ENCODE assay signal across 2 cellular contexts in the genomic region with DNA sequence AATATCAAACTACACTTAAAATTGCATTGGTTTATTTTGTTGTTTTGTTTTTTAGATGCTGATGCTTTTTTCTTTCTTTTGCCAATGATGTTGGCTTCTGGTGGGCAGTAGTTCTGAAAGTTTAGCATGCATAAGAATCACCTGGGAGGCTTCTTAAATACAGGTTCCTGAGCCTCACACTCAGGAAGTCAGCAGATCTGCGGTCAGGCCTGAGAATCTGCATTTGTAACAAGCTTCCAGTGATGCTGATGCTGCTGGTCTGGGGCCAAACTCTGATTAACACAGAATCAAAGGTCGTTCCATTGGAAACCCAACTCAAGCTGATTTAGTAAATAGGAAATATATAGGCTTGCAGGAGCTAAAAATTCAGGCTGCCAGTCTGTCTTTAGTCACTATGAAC.
TF ChIP-seq lines count a peak whose summit lies in the region.

No MANE protein-coding gene starts in this region.

TF ChIP-seq in GM23338, 12 proteins besides CTCF, POLR2A, EP300 and RAD21 (continued from another document):
- no peak for TF ChIP-seq ZNF114 (CRISPR knock-in tag; IDR thresholded peaks at IDR 0.05)
- TF ChIP-seq, protein P1, sequence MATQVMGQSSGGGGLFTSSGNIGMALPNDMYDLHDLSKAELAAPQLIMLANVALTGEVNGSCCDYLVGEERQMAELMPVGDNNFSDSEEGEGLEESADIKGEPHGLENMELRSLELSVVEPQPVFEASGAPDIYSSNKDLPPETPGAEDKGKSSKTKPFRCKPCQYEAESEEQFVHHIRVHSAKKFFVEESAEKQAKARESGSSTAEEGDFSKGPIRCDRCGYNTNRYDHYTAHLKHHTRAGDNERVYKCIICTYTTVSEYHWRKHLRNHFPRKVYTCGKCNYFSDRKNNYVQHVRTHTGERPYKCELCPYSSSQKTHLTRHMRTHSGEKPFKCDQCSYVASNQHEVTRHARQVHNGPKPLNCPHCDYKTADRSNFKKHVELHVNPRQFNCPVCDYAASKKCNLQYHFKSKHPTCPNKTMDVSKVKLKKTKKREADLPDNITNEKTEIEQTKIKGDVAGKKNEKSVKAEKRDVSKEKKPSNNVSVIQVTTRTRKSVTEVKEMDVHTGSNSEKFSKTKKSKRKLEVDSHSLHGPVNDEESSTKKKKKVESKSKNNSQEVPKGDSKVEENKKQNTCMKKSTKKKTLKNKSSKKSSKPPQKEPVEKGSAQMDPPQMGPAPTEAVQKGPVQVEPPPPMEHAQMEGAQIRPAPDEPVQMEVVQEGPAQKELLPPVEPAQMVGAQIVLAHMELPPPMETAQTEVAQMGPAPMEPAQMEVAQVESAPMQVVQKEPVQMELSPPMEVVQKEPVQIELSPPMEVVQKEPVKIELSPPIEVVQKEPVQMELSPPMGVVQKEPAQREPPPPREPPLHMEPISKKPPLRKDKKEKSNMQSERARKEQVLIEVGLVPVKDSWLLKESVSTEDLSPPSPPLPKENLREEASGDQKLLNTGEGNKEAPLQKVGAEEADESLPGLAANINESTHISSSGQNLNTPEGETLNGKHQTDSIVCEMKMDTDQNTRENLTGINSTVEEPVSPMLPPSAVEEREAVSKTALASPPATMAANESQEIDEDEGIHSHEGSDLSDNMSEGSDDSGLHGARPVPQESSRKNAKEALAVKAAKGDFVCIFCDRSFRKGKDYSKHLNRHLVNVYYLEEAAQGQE (IDR thresholded peaks at IDR 0.05; ENCODE audit: unreplicated experiment) = no peak
- TF ChIP-seq, protein P2, sequence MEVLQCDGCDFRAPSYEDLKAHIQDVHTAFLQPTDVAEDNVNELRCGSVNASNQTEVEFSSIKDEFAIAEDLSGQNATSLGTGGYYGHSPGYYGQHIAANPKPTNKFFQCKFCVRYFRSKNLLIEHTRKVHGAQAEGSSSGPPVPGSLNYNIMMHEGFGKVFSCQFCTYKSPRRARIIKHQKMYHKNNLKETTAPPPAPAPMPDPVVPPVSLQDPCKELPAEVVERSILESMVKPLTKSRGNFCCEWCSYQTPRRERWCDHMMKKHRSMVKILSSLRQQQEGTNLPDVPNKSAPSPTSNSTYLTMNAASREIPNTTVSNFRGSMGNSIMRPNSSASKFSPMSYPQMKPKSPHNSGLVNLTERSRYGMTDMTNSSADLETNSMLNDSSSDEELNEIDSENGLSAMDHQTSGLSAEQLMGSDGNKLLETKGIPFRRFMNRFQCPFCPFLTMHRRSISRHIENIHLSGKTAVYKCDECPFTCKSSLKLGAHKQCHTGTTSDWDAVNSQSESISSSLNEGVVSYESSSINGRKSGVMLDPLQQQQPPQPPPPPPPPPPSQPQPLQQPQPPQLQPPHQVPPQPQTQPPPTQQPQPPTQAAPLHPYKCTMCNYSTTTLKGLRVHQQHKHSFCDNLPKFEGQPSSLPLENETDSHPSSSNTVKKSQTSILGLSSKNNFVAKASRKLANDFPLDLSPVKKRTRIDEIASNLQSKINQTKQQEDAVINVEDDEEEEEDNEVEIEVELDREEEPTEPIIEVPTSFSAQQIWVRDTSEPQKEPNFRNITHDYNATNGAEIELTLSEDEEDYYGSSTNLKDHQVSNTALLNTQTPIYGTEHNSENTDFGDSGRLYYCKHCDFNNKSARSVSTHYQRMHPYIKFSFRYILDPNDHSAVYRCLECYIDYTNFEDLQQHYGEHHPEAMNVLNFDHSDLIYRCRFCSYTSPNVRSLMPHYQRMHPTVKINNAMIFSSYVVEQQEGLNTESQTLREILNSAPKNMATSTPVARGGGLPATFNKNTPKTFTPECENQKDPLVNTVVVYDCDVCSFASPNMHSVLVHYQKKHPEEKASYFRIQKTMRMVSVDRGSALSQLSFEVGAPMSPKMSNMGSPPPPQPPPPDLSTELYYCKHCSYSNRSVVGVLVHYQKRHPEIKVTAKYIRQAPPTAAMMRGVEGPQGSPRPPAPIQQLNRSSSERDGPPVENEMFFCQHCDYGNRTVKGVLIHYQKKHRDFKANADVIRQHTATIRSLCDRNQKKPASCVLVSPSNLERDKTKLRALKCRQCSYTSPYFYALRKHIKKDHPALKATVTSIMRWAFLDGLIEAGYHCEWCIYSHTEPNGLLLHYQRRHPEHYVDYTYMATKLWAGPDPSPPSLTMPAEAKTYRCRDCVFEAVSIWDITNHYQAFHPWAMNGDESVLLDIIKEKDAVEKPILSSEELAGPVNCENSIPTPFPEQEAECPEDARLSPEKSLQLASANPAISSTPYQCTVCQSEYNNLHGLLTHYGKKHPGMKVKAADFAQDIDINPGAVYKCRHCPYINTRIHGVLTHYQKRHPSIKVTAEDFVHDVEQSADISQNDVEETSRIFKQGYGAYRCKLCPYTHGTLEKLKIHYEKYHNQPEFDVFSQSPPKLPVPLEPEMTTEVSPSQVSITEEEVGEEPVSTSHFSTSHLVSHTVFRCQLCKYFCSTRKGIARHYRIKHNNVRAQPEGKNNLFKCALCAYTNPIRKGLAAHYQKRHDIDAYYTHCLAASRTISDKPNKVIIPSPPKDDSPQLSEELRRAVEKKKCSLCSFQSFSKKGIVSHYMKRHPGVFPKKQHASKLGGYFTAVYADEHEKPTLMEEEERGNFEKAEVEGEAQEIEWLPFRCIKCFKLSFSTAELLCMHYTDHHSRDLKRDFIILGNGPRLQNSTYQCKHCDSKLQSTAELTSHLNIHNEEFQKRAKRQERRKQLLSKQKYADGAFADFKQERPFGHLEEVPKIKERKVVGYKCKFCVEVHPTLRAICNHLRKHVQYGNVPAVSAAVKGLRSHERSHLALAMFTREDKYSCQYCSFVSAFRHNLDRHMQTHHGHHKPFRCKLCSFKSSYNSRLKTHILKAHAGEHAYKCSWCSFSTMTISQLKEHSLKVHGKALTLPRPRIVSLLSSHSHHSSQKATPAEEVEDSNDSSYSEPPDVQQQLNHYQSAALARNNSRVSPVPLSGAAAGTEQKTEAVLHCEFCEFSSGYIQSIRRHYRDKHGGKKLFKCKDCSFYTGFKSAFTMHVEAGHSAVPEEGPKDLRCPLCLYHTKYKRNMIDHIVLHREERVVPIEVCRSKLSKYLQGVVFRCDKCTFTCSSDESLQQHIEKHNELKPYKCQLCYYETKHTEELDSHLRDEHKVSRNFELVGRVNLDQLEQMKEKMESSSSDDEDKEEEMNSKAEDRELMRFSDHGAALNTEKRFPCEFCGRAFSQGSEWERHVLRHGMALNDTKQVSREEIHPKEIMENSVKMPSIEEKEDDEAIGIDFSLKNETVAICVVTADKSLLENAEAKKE (CRISPR knock-in tag; IDR thresholded peaks at IDR 0.05) = no peak

TF ChIP-seq in WTC11, 78 proteins besides CTCF, POLR2A, EP300 and RAD21 (continued from another document):
- TF ChIP-seq, protein P3, sequence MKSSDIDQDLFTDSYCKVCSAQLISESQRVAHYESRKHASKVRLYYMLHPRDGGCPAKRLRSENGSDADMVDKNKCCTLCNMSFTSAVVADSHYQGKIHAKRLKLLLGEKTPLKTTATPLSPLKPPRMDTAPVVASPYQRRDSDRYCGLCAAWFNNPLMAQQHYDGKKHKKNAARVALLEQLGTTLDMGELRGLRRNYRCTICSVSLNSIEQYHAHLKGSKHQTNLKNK (CRISPR knock-in tag; IDR thresholded peaks at IDR 0.05) = no peak
